ENCODE assay signal across 1 cellular context in the genomic region with DNA sequence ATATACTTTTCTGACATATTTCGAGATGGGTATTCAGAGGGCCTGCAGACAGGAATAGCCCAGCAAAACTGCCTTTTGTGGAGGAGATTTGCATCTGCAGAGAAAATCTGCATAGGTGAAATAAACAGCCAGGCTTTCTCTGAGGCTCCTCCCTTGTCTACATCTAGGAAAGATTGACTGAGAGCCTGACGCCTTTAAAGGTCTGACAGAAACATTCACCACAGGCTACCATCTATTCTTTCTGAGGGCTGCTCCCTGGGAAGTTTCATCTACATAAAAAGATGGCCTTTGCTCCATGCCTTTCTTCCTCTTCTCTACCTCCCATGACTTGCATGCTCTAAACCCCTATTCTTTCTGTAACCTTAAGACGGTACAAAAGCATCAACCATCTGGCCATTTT.
A peak's percentile ranks its signal among the peaks of the same experiment; 100 is the strongest.
TF ChIP-seq lines count a peak whose summit lies in the region.

No MANE protein-coding gene starts in this region.

TF ChIP-seq in H1, 55 proteins besides CTCF, POLR2A, EP300 and RAD21:
- no peak for TF ChIP-seq HDAC6 (IDR thresholded peaks at IDR 0.05; ENCODE audit: low read depth, low read length)
- no peak for TF ChIP-seq CBX8 (IDR thresholded peaks at IDR 0.05; ENCODE audit: borderline replicate concordance, low read depth, low read length)
- TF ChIP-seq KDM4A (IDR thresholded peaks at IDR 0.05; ENCODE audit: low read depth, low read length, severe bottlenecking): no peak
- no peak for TF ChIP-seq TEAD4 (IDR thresholded peaks at IDR 0.05; ENCODE audit: low read depth, low read length)
- TF ChIP-seq KDM5A (IDR thresholded peaks at IDR 0.05; ENCODE audit: low read length): no peak
- TF ChIP-seq EZH2 (IDR thresholded peaks at IDR 0.05; ENCODE audit: low read depth, low read length, severe bottlenecking): no peak
- no peak for TF ChIP-seq POLR2AphosphoS5 (IDR thresholded peaks at IDR 0.05; ENCODE audit: low read depth, low read length)
- no peak for TF ChIP-seq SIX5 (IDR thresholded peaks at IDR 0.05; ENCODE audit: low read depth, low read length)
- no peak for TF ChIP-seq CBX5 (IDR thresholded peaks at IDR 0.05; ENCODE audit: low read depth, low read length)
- TF ChIP-seq JUN (IDR thresholded peaks at IDR 0.05; ENCODE audit: low read depth, low read length): no peak
- no peak for TF ChIP-seq GTF2F1 (IDR thresholded peaks at IDR 0.05; ENCODE audit: borderline replicate concordance, low read depth, low read length)
- TF ChIP-seq GABPA (IDR thresholded peaks at IDR 0.05; ENCODE audit: borderline replicate concordance, insufficient read depth, low read length): no peak
- TF ChIP-seq RBBP5 (IDR thresholded peaks at IDR 0.05; ENCODE audit: borderline replicate concordance, low read depth, low read length): no peak
- no peak for TF ChIP-seq TBP (IDR thresholded peaks at IDR 0.05; ENCODE audit: low read depth, low read length)
- no peak for TF ChIP-seq SAP30 (IDR thresholded peaks at IDR 0.05; ENCODE audit: insufficient read depth, insufficient replicate concordance, low read length)
- TF ChIP-seq, protein P1, sequence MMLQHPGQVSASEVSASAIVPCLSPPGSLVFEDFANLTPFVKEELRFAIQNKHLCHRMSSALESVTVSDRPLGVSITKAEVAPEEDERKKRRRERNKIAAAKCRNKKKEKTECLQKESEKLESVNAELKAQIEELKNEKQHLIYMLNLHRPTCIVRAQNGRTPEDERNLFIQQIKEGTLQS (IDR thresholded peaks at IDR 0.05; ENCODE audit: insufficient read depth, low read depth, low read length): no peak
- TF ChIP-seq TAF7 (optimal IDR thresholded peaks at IDR 0.05; ENCODE audit: borderline replicate concordance, low read depth, low read length): no peak
- TF ChIP-seq YY1 (IDR thresholded peaks at IDR 0.05; ENCODE audit: low read depth, low read length): peak; percentile 80; the same call in 1 of the 2 replicates
- no peak for TF ChIP-seq SUZ12 (IDR thresholded peaks at IDR 0.05; ENCODE audit: low read length)
- peak; percentile 21; the same call in 1 of the 2 replicates for TF ChIP-seq SP1 (IDR thresholded peaks at IDR 0.05; ENCODE audit: low read depth, low read length)
- TF ChIP-seq CHD1 (IDR thresholded peaks at IDR 0.05; ENCODE audit: low read depth, low read length): 0 out of 2 replicates have a peak, but pooled peaks have one; percentile 35
- no peak for TF ChIP-seq BRCA1 (IDR thresholded peaks at IDR 0.05; ENCODE audit: low read depth, low read length)
- no peak for TF ChIP-seq KDM1A (IDR thresholded peaks at IDR 0.05; ENCODE audit: borderline replicate concordance, low read length)
- no peak for TF ChIP-seq SIRT6 (IDR thresholded peaks at IDR 0.05; ENCODE audit: low read length)
- 0 out of 2 replicates have a peak, but pooled peaks have one; percentile 32 for TF ChIP-seq TAF1 (IDR thresholded peaks at IDR 0.05; ENCODE audit: low read depth, low read length)
- TF ChIP-seq RNF2 (IDR thresholded peaks at IDR 0.05; ENCODE audit: borderline replicate concordance, low read depth, low read length, missing control alignments, poor library complexity, severe bottlenecking): no peak
- no peak for TF ChIP-seq SP4 (IDR thresholded peaks at IDR 0.05; ENCODE audit: low read length)
- TF ChIP-seq, protein P2, sequence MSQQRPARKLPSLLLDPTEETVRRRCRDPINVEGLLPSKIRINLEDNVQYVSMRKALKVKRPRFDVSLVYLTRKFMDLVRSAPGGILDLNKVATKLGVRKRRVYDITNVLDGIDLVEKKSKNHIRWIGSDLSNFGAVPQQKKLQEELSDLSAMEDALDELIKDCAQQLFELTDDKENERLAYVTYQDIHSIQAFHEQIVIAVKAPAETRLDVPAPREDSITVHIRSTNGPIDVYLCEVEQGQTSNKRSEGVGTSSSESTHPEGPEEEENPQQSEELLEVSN (IDR thresholded peaks at IDR 0.05): no peak
TF ChIP-seq in H1: peak in this region for 4.
